9 cellular contexts compared by ENCODE assay signal in the genomic region with DNA sequence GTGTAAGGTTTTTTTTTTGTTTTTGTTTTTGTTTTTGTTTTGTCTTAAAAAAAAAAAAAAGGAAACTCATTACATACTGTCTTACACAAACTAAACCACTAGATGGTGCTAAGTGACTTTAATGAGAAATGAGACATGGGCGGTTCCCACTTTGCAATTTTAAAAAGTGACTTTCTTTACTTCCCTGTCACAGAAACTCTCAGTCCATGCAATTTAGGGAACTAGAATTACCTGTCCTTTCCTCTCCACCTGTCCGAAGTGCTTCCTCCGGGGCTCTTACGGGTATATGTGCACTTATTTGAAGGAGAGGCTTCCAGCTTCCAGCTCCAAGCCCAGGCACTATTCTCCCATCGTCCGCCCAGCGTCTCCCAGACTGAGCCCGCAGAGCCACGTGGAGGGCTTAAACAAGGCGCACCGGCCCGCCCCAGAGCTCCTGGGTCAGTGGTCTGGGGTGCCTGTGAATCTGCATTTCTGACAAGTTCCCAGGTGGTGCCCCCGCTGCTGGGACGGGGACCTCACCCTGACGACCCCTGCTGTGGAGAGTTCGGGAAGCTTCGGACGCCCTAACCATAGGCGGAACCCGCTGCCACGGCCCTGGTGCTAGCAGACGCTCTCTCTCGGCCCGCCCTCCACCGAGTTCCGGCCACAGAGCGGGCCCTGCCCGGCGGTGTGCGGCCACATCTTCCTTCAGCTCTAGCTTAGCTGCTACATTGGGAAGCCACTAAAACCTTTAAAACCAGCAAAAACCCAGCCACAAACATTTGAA. TPM values are rescaled to one million over a fixed set of nuclear protein-coding genes. Genes with fewer than 3 reads are reported as not detected.
DNase-seq lines count a peak whose midpoint lies in the region; ATAC-seq and TF ChIP-seq lines count a peak whose summit lies in the region.
"Had no signal": no experiment of that assay in that cellular context is flagged by ENCODE, and none has a peak within 500 bp of the region (broad histone marks: within the 10 kb centered on the region; RNA-seq: fewer than 3 reads in every experiment).

No MANE protein-coding gene starts in this region.

- H3K9me3 ChIP-seq in ectodermal cell (ENCODE audit: control insufficient read depth, low read length) (no peaks in the 10 kb centered on the region), lower lobe of right lung (no peaks in the 10 kb centered on the region)

- intact Hi-C loops in lower lobe of right lung (cut with DNase I) = no loop called here

- WGBS in ectodermal cell, 2 experiments = 12 to 16% methylated on average over 30 of the region's 30 CpGs

- peaks cover 13% of the 10 kb centered on the region for H3K27me3 ChIP-seq in ectodermal cell (ENCODE audit: control insufficient read depth, insufficient read depth, low read length, poor library complexity, severe bottlenecking)
- H3K27me3 ChIP-seq in lower lobe of right lung (ENCODE audit: low read depth) = no peaks in the 10 kb centered on the region

- H3K27ac ChIP-seq in ectodermal cell (ENCODE audit: insufficient read depth, low read depth, low read length, poor library complexity, severe bottlenecking) (no peak overlapping the region), lower lobe of right lung (peak overlapping the region; percentile 70)
- H3K27ac ChIP-seq: SK-N-MC had no signal

- H3K4me3 ChIP-seq in ectodermal cell (ENCODE audit: insufficient read depth, low read depth, low read length) (peak overlapping the region; percentile 22), lower lobe of right lung (peak overlapping the region; percentile 65)
- H3K4me3 ChIP-seq: SK-N-MC had no signal

- no peaks in the 10 kb centered on the region for H3K4me1 ChIP-seq in ectodermal cell (ENCODE audit: control insufficient read depth, insufficient read depth, low read length)
- peaks cover 6% of the 10 kb centered on the region for H3K4me1 ChIP-seq in lower lobe of right lung

- ATAC-seq in GM18520 (IDR thresholded peaks at IDR 0.05; ENCODE audit: unreplicated experiment) (peak; percentile 43), HG03095 (IDR thresholded peaks at IDR 0.05; ENCODE audit: unreplicated experiment) (peak; percentile 78), lower lobe of right lung (peak; percentile 85 to 89)

- DNase-seq in AG08396 (ENCODE audit: low spot score) = peak; percentile 63
- peak; percentile 68 for DNase-seq in NCI-H2196 (lab: John Stamatoyannopoulos, UW; ENCODE audit: unreplicated experiment)
- peak; percentile 16 to 42 for DNase-seq in activated CD4-positive, alpha-beta T cell treated with anti-CD3 and anti-CD28 coated beads for 4 hours
- DNase-seq in lower lobe of right lung = peak; percentile 77
- peak; percentile 10 to 35 for DNase-seq in stimulated activated CD8-positive, alpha-beta memory T cell treated with anti-CD3 and anti-CD28 coated beads, Interleukin-15, amount 100 ng/mL, for 4 hours (ENCODE audit: low read depth in 2 of 2)

- H3K36me3 ChIP-seq in ectodermal cell (ENCODE audit: control insufficient read depth, insufficient read depth, low read length) (no peaks in the 10 kb centered on the region), lower lobe of right lung (no peaks in the 10 kb centered on the region)

- TF ChIP-seq CTCF in lower lobe of right lung (IDR thresholded peaks at IDR 0.05) = peak; percentile 74

RNA-seq across cellular contexts. Expression of a gene that starts 26.1 kb away (rescaled TPM):
- polyA plus RNA-seq in ectodermal cell (2013, experiment 1 of 4) = 2.3 TPM
- 3.9 TPM for polyA plus RNA-seq in ectodermal cell (2013, experiment 2 of 4)
- polyA plus RNA-seq in ectodermal cell (2013, experiment 3 of 4) = 3.0 TPM
- polyA plus RNA-seq in ectodermal cell (2013, experiment 4 of 4) = 3.3 TPM
- total RNA-seq in lower lobe of right lung = 2.4 TPM

Comparison
In these comparisons a context has a peak if more than half of its experiments do, and no peak if none do; other contexts are left out.
1. DNase-seq: peak in every context shown above with its lines; median percentile 77 in lower lobe of right lung; 68 in NCI-H2196; 63 in AG08396; 29 in activated CD4-positive, alpha-beta T cell treated with anti-CD3 and anti-CD28 coated beads for 4 hours; 22 in stimulated activated CD8-positive, alpha-beta memory T cell treated with anti-CD3 and anti-CD28 coated beads, Interleukin-15, amount 100 ng/mL, for 4 hours.